Comparison of ENCODE assay signal across 13 cellular contexts in the genomic region with DNA sequence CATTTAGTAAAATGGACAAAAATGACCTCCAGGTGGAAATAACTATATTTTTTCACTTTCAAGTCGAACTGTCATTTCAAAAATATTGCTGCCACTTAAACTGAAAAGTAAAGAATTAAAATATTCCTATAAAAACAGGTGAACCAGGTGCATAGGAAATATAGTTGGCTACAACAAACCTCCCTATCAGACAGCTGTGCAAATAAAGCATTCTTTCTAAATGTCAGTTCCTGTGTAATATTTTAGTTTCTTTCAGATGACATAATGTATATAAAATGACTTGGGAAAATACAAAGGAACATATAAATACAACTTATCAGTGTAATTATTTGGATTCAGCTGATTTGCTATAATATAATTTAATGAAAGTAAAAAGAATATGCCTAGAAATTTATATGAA.
"Had no signal": no experiment of that assay in that cellular context is flagged by ENCODE, and none has a peak within 500 bp of the region (broad histone marks: within the 10 kb centered on the region; RNA-seq: fewer than 3 reads in every experiment).

No MANE protein-coding gene starts in this region.

- H3K4me3 ChIP-seq: gastrocnemius medialis, heart left ventricle had no signal

- H3K27ac ChIP-seq: gastrocnemius medialis, heart left ventricle, neutrophil, WERI-Rb-1 had no signal

- DNase-seq: activated CD4-positive, alpha-beta T cell treated with anti-CD3 and anti-CD28 coated beads, Interleukin-2, amount 50 U/mL, for 48 hours; activated naive CD4-positive, alpha-beta T cell treated with anti-CD3 and anti-CD28 coated beads, Interleukin-2, amount 50 U/mL, for 16 hours; erythroblast; gastrocnemius medialis; heart left ventricle; immature natural killer cell; mesendoderm; natural killer cell; posterior cingulate gyrus; stimulated activated CD4-positive, alpha-beta T cell treated with anti-CD3 and anti-CD28 coated beads, Interleukin-2, amount 100 ng/mL, for 48 hours; WERI-Rb-1 had no signal

- H3K9me3 ChIP-seq: gastrocnemius medialis, heart left ventricle, neutrophil had no signal

- H3K27me3 ChIP-seq: gastrocnemius medialis, heart left ventricle, neutrophil had no signal

- ATAC-seq: gastrocnemius medialis; heart left ventricle; natural killer cell; stimulated activated memory B cell treated with anti-CD40 and anti-IgM and Interleukin-4, amounts not matched to agents 10 μg/mL and 1 μg/mL and 100 μg/mL, for 72 hours had no signal

- H3K4me1 ChIP-seq: gastrocnemius medialis, heart left ventricle had no signal

- H3K36me3 ChIP-seq: gastrocnemius medialis, heart left ventricle, neutrophil, WERI-Rb-1 had no signal
